Comparison of ENCODE assay signal across 32 cellular contexts in the genomic region with DNA sequence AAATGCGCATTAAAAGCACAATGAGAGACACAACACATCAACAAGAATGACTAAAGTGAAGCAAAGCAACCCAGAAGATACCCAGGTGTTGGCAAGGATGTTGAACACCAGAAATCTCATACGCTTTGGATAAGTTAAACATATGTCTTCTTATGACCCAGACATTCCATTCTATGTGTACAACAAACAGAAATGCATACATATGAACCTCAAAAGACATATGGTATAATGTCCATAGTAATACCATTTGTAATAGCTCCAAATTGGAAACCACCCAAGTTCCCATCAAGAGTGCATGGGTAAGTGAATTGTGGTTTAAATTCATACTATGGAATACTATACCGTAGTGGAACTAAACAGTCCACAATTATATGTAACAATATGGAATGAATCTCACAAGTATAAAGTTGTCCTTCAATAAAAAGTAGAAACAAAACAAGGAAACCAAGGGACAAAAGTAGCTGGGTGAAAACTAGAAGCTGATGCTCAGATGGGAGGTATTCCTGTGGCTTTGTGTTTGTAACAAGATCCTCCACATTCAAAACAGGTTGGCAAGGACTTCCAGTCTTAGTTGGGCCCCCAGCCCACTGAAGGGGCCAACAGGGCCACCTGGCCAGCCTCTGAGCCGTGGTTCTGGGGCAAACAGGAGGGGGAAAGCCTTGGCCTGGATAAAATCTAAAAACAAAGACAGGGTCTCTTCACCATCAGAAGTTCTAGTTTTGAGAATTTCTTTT.
DNase-seq lines count a peak whose midpoint lies in the region; ATAC-seq, FAIRE-seq and TF ChIP-seq lines count a peak whose summit lies in the region.
"Had no signal": no experiment of that assay in that cellular context is flagged by ENCODE, and none has a peak within 500 bp of the region (broad histone marks: within the 10 kb centered on the region; RNA-seq: fewer than 3 reads in every experiment).

No MANE protein-coding gene starts in this region.

- H3K27me3 Mint-ChIP-seq in HFFc6 (ENCODE audit: insufficient read depth), result no peaks in the 10 kb centered on the region
- no peaks in the 10 kb centered on the region for H3K27me3 Mint-ChIP-seq in progenitor cell of endocrine pancreas

- H3K4me1 Mint-ChIP-seq in HFFc6 (ENCODE audit: low read depth) (peaks cover 72% of the 10 kb centered on the region), progenitor cell of endocrine pancreas (ENCODE audit: low read depth) (peaks cover 7% of the 10 kb centered on the region)
- H3K4me1 Mint-ChIP-seq: activated B cell treated with CpG ODN at 0.5 μM for 24 hours; activated naive CD8-positive, alpha-beta T cell treated with anti-CD3 and anti-CD28 coated beads, Interleukin-2, amount 50 U/mL, for 24 hours; CD4-positive, CD25-positive, alpha-beta regulatory T cell had no signal

- H3K36me3 ChIP-seq in fibroblast of lung (ENCODE audit: control insufficient read depth, insufficient read depth, low read length), result no peaks in the 10 kb centered on the region
- H3K36me3 ChIP-seq: neural progenitor cell, spleen, upper lobe of right lung had no signal

- no peak overlapping the region for H3K4me3 ChIP-seq in fibroblast of lung (replicated peaks in 1 of 4; ENCODE audit: control extremely low read depth in 1 of 4, insufficient read depth in 1 of 4, low read depth in 3 of 4, low read length in 4 of 4)
- H3K4me3 ChIP-seq: A549, GM23338, neural progenitor cell, SK-N-MC, spleen, upper lobe of right lung had no signal

- no peak for TF ChIP-seq POLR2A in GM12892 (IDR thresholded peaks at IDR 0.05; ENCODE audit: low read depth, low read length)

- H2AFZ ChIP-seq in fibroblast of lung (ENCODE audit: low read length), result no peak overlapping the region
- H2AFZ ChIP-seq: GM23338, neural progenitor cell, parathyroid adenoma had no signal

- H3K27ac Mint-ChIP-seq in HFFc6 (peak overlapping the region; percentile 18), progenitor cell of endocrine pancreas (no peak overlapping the region)
- H3K27ac Mint-ChIP-seq: activated B cell treated with CpG ODN at 0.5 μM for 24 hours; activated naive CD8-positive, alpha-beta T cell treated with anti-CD3 and anti-CD28 coated beads, Interleukin-2, amount 50 U/mL, for 24 hours; CD4-positive, CD25-positive, alpha-beta regulatory T cell; GM23338; neural progenitor cell; T-helper 1 cell treated with Interleukin-12 subunit alpha and Interleukin-12 subunit beta and Interleukin-4 antibody, amounts not matched to agents 30 μg/mL and 1 μg/mL, for 36 hours had no signal

- no peak overlapping the region for H3K4me2 ChIP-seq in fibroblast of lung (ENCODE audit: extremely low read depth, insufficient read depth, low read length)
- H3K4me2 ChIP-seq: A549, GM23338, KMS-11, neural progenitor cell had no signal

- H4K20me1 ChIP-seq in fibroblast of lung (ENCODE audit: control insufficient read depth, extremely low read depth, insufficient read depth, low read length), result no peaks in the 10 kb centered on the region

- H3K4me1 ChIP-seq in fibroblast of lung (ENCODE audit: control insufficient read depth, extremely low read depth, insufficient read depth, low read length), result peaks cover 22% of the 10 kb centered on the region
- H3K4me1 ChIP-seq: neural progenitor cell, parathyroid adenoma had no signal

- H3K4me3 Mint-ChIP-seq in HFFc6 (no peak overlapping the region), progenitor cell of endocrine pancreas (ENCODE audit: low read depth) (no peak overlapping the region)
- H3K4me3 Mint-ChIP-seq: activated B cell treated with CpG ODN at 0.5 μM for 24 hours; activated naive CD8-positive, alpha-beta T cell treated with anti-CD3 and anti-CD28 coated beads, Interleukin-2, amount 50 U/mL, for 24 hours; CD4-positive, CD25-positive, alpha-beta regulatory T cell; GM23338; neural progenitor cell; T-helper 1 cell treated with Interleukin-12 subunit alpha and Interleukin-12 subunit beta and Interleukin-4 antibody, amounts not matched to agents 30 μg/mL and 1 μg/mL, for 36 hours had no signal

- no peaks in the 10 kb centered on the region for H3K27me3 ChIP-seq in fibroblast of lung (ENCODE audit: control insufficient read depth, insufficient read depth, low read length)

- TF ChIP-seq CTCF in HFFc6 (IDR thresholded peaks at IDR 0.05) (no peak), fibroblast of lung (conservative IDR thresholded peaks at IDR 0.05 in 1 of 2, IDR thresholded peaks at IDR 0.05 in 1 of 2; ENCODE audit: low read depth in 1 of 2, low read length in 2 of 2) (no peak), progenitor cell of endocrine pancreas (IDR thresholded peaks at IDR 0.05; ENCODE audit: unreplicated experiment) (no peak)

- H3K9me3 Mint-ChIP-seq in HFFc6 (peaks cover 21% of the 10 kb centered on the region), progenitor cell of endocrine pancreas (ENCODE audit: low read depth) (peaks cover 18% of the 10 kb centered on the region)

- no peak for ATAC-seq in GM18873 (IDR thresholded peaks at IDR 0.05; ENCODE audit: low FRiP score, unreplicated experiment)
- ATAC-seq: A549; activated naive CD8-positive, alpha-beta T cell treated with anti-CD3 and anti-CD28 coated beads, Interleukin-2, amount 50 U/mL, for 24 hours; GM23338; right cardiac atrium; stimulated activated naive CD8-positive, alpha-beta T cell treated with anti-CD3 and anti-CD28 coated beads, Interleukin-15, Interleukin-2, amounts not matched to agents 100 U/mL and 50 U/mL, for 24 hours; upper lobe of right lung had no signal

- no peak overlapping the region for H3K9ac ChIP-seq in fibroblast of lung (ENCODE audit: insufficient read depth, low read length)
- H3K9ac ChIP-seq: KMS-11, neural progenitor cell, parathyroid adenoma had no signal

- H3K9me3 ChIP-seq in fibroblast of lung (ENCODE audit: control insufficient read depth, insufficient read depth, low read depth, low read length), result no peaks in the 10 kb centered on the region

- no peaks in the 10 kb centered on the region for H3K79me2 ChIP-seq in fibroblast of lung (ENCODE audit: control insufficient read depth, insufficient read depth, low read length)
- H3K79me2 ChIP-seq: parathyroid adenoma had no signal

- no peak for FAIRE-seq in GM12892 (lab: Jason Lieb, UNC)
- FAIRE-seq: A549, frontal cortex, GM18507 had no signal

- DNase-seq in NCI-H524 (lab: John Stamatoyannopoulos, UW) (peak; percentile 60 to 86), NCI-H524 treated with DMSO at 0.1 percent for 48 hours (lab: John Stamatoyannopoulos, UW) (no peak), HFFc6 (no peak), fibroblast of lung (ENCODE audit: low read depth in 2 of 2) (peak; percentile 38 to 67), progenitor cell of endocrine pancreas (ENCODE audit: low spot score, unreplicated experiment) (peak; percentile 0), GM12892 (ENCODE audit: insufficient read length) (no peak), OCI-M2 (lab: John Stamatoyannopoulos, UW; ENCODE audit: unreplicated experiment) (no peak)
- DNase-seq: activated B cell treated with CpG ODN at 0.5 μM for 24 hours; activated naive CD4-positive, alpha-beta T cell; activated naive CD8-positive, alpha-beta T cell treated with anti-CD3 and anti-CD28 coated beads, Interleukin-2, amount 50 U/mL, for 24 hours; AML-193; caudate nucleus; CD4-positive, CD25-positive, alpha-beta regulatory T cell; NCI-H2029; NCI-H82; right cardiac atrium; spleen; stimulated activated CD4-positive, alpha-beta T cell treated with anti-CD3 and anti-CD28 coated beads, Interleukin-2, amount 100 ng/mL, for 24 hours; stimulated activated naive CD8-positive, alpha-beta T cell treated with anti-CD3 and anti-CD28 coated beads, Interleukin-15, Interleukin-2, amounts not matched to agents 100 U/mL and 50 U/mL, for 24 hours; upper lobe of right lung had no signal

- peaks cover 21% of the 10 kb centered on the region for H3K36me3 Mint-ChIP-seq in HFFc6 (ENCODE audit: low read depth)
- H3K36me3 Mint-ChIP-seq in progenitor cell of endocrine pancreas (ENCODE audit: insufficient read depth), result peaks cover 6% of the 10 kb centered on the region
- H3K36me3 Mint-ChIP-seq: CD4-positive, CD25-positive, alpha-beta regulatory T cell; neural progenitor cell had no signal

- no peak overlapping the region for H3K27ac ChIP-seq in fibroblast of lung (ENCODE audit: insufficient read depth, low read length)
- H3K27ac ChIP-seq: A549, HL-60, KMS-11, neural progenitor cell, parathyroid adenoma, RWPE1, SK-N-MC, spleen, upper lobe of right lung had no signal

Comparison
In these comparisons a context has a peak if more than half of its experiments do, and no peak if none do; other contexts are left out.
1. DNase-seq: peak in NCI-H524 (2 of 2), fibroblast of lung (2 of 2) and progenitor cell of endocrine pancreas (single experiment); none in NCI-H524 treated with DMSO at 0.1 percent for 48 hours (single experiment), HFFc6 (single experiment), GM12892 (single experiment) and OCI-M2 (single experiment).